ENCODE assay signal across 1 cellular context in genomic region chr10:17357781-17358180, GRCh38.
TF ChIP-seq lines count a peak whose summit lies in the region.

No MANE protein-coding gene starts in this region.

TF ChIP-seq in SK-N-SH, 30 proteins besides CTCF, POLR2A, EP300 and RAD21 (continued from another document):
- no peak for TF ChIP-seq ZBTB33 (IDR thresholded peaks at IDR 0.05; ENCODE audit: borderline replicate concordance, low read depth)
- no peak for TF ChIP-seq CHD2 (IDR thresholded peaks at IDR 0.05; ENCODE audit: low read length, partially characterized antibody)
- no peak for TF ChIP-seq RXRA (IDR thresholded peaks at IDR 0.05; ENCODE audit: borderline replicate concordance, low read depth)
- no peak for TF ChIP-seq GATA2 (CRISPR knock-in tag; IDR thresholded peaks at IDR 0.05)
- no peak for TF ChIP-seq GABPA (IDR thresholded peaks at IDR 0.05; ENCODE audit: low read depth)
- TF ChIP-seq USF1 (IDR thresholded peaks at IDR 0.05; ENCODE audit: borderline replicate concordance, low read depth), result no peak
